ENCODE assay signal across 3 cellular contexts in genomic region chr3:21754839-21755238, GRCh38.
A peak's percentile ranks its signal among the peaks of the same experiment; 100 is the strongest.
TF ChIP-seq lines count a peak whose summit lies in the region.

No MANE protein-coding gene starts in this region.

TF ChIP-seq in SK-N-SH, 30 proteins besides CTCF, POLR2A, EP300 and RAD21 (continued from another document):
- TF ChIP-seq CHD2 (IDR thresholded peaks at IDR 0.05; ENCODE audit: low read length, partially characterized antibody) (peak; percentile 26), GATA2 (CRISPR knock-in tag; IDR thresholded peaks at IDR 0.05) (0 out of 2 replicates have a peak, but pooled peaks have one; percentile 22), TEAD4 (IDR thresholded peaks at IDR 0.05; ENCODE audit: borderline replicate concordance, insufficient read depth) (no peak), RCOR1 (IDR thresholded peaks at IDR 0.05; ENCODE audit: low read length) (peak; percentile 78)
TF ChIP-seq in SK-N-SH: peak in this region for 3.

TF ChIP-seq in SK-N-SH treated with all-trans-retinoic acid at 6 μM for 48 hours, 23 proteins besides CTCF, POLR2A, EP300 and RAD21:
- TF ChIP-seq, protein P1, sequence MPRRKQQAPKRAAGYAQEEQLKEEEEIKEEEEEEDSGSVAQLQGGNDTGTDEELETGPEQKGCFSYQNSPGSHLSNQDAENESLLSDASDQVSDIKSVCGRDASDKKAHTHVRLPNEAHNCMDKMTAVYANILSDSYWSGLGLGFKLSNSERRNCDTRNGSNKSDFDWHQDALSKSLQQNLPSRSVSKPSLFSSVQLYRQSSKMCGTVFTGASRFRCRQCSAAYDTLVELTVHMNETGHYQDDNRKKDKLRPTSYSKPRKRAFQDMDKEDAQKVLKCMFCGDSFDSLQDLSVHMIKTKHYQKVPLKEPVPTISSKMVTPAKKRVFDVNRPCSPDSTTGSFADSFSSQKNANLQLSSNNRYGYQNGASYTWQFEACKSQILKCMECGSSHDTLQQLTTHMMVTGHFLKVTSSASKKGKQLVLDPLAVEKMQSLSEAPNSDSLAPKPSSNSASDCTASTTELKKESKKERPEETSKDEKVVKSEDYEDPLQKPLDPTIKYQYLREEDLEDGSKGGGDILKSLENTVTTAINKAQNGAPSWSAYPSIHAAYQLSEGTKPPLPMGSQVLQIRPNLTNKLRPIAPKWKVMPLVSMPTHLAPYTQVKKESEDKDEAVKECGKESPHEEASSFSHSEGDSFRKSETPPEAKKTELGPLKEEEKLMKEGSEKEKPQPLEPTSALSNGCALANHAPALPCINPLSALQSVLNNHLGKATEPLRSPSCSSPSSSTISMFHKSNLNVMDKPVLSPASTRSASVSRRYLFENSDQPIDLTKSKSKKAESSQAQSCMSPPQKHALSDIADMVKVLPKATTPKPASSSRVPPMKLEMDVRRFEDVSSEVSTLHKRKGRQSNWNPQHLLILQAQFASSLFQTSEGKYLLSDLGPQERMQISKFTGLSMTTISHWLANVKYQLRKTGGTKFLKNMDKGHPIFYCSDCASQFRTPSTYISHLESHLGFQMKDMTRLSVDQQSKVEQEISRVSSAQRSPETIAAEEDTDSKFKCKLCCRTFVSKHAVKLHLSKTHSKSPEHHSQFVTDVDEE (CRISPR knock-in tag; IDR thresholded peaks at IDR 0.05): no peak
- TF ChIP-seq ESRRG (CRISPR knock-in tag; IDR thresholded peaks at IDR 0.05) (no peak), CSRNP3 (CRISPR knock-in tag; IDR thresholded peaks at IDR 0.05) (no peak), PPARA (CRISPR knock-in tag; IDR thresholded peaks at IDR 0.05; ENCODE audit: borderline replicate concordance) (no peak), ZNF8 (CRISPR knock-in tag; IDR thresholded peaks at IDR 0.05) (no peak), ZFP30 (CRISPR knock-in tag; IDR thresholded peaks at IDR 0.05) (no peak), TOX (CRISPR knock-in tag; IDR thresholded peaks at IDR 0.05; ENCODE audit: borderline replicate concordance) (no peak), GLIS3 (CRISPR knock-in tag; IDR thresholded peaks at IDR 0.05) (no peak), RARB (CRISPR knock-in tag; IDR thresholded peaks at IDR 0.05) (no peak), ARNTL (CRISPR knock-in tag; IDR thresholded peaks at IDR 0.05; ENCODE audit: borderline replicate concordance, low read depth) (no peak), SNAI2 (CRISPR knock-in tag; IDR thresholded peaks at IDR 0.05) (no peak), ISL1 (CRISPR knock-in tag; IDR thresholded peaks at IDR 0.05) (no peak), OSR1 (CRISPR knock-in tag; IDR thresholded peaks at IDR 0.05) (no peak), TCF4 (CRISPR knock-in tag; IDR thresholded peaks at IDR 0.05; ENCODE audit: borderline replicate concordance) (no peak)
- TF ChIP-seq, protein P2, sequence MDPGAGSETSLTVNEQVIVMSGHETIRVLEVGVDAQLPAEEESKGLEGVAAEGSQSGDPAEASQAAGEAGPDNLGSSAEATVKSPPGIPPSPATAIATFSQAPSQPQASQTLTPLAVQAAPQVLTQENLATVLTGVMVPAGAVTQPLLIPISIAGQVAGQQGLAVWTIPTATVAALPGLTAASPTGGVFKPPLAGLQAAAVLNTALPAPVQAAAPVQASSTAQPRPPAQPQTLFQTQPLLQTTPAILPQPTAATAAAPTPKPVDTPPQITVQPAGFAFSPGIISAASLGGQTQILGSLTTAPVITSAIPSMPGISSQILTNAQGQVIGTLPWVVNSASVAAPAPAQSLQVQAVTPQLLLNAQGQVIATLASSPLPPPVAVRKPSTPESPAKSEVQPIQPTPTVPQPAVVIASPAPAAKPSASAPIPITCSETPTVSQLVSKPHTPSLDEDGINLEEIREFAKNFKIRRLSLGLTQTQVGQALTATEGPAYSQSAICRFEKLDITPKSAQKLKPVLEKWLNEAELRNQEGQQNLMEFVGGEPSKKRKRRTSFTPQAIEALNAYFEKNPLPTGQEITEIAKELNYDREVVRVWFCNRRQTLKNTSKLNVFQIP (CRISPR knock-in tag; IDR thresholded peaks at IDR 0.05; ENCODE audit: borderline replicate concordance, low read depth): no peak
- TF ChIP-seq, protein P3, sequence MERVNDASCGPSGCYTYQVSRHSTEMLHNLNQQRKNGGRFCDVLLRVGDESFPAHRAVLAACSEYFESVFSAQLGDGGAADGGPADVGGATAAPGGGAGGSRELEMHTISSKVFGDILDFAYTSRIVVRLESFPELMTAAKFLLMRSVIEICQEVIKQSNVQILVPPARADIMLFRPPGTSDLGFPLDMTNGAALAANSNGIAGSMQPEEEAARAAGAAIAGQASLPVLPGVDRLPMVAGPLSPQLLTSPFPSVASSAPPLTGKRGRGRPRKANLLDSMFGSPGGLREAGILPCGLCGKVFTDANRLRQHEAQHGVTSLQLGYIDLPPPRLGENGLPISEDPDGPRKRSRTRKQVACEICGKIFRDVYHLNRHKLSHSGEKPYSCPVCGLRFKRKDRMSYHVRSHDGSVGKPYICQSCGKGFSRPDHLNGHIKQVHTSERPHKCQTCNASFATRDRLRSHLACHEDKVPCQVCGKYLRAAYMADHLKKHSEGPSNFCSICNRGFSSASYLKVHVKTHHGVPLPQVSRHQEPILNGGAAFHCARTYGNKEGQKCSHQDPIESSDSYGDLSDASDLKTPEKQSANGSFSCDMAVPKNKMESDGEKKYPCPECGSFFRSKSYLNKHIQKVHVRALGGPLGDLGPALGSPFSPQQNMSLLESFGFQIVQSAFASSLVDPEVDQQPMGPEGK (CRISPR knock-in tag; IDR thresholded peaks at IDR 0.05; ENCODE audit: borderline replicate concordance): no peak
- TF ChIP-seq, protein P4, sequence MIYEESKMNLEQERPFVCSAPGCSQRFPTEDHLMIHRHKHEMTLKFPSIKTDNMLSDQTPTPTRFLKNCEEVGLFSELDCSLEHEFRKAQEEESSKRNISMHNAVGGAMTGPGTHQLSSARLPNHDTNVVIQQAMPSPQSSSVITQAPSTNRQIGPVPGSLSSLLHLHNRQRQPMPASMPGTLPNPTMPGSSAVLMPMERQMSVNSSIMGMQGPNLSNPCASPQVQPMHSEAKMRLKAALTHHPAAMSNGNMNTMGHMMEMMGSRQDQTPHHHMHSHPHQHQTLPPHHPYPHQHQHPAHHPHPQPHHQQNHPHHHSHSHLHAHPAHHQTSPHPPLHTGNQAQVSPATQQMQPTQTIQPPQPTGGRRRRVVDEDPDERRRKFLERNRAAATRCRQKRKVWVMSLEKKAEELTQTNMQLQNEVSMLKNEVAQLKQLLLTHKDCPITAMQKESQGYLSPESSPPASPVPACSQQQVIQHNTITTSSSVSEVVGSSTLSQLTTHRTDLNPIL (CRISPR knock-in tag; IDR thresholded peaks at IDR 0.05; ENCODE audit: low read depth): no peak

TF ChIP-seq in H1, 55 proteins besides CTCF, POLR2A, EP300 and RAD21:
- TF ChIP-seq, protein P5, sequence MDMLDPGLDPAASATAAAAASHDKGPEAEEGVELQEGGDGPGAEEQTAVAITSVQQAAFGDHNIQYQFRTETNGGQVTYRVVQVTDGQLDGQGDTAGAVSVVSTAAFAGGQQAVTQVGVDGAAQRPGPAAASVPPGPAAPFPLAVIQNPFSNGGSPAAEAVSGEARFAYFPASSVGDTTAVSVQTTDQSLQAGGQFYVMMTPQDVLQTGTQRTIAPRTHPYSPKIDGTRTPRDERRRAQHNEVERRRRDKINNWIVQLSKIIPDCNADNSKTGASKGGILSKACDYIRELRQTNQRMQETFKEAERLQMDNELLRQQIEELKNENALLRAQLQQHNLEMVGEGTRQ (IDR thresholded peaks at IDR 0.05; ENCODE audit: low read length): no peak
- TF ChIP-seq KDM1A (IDR thresholded peaks at IDR 0.05; ENCODE audit: borderline replicate concordance, low read length) (no peak), SIN3A (conservative IDR thresholded peaks at IDR 0.05 in 1 of 2, IDR thresholded peaks at IDR 0.05 in 1 of 2; ENCODE audit: low read depth in 1 of 2, low read length in 2 of 2) (no peak), TCF12 (IDR thresholded peaks at IDR 0.05; ENCODE audit: low read depth, low read length) (no peak), CHD2 (IDR thresholded peaks at IDR 0.05; ENCODE audit: low read length) (no peak), SP2 (IDR thresholded peaks at IDR 0.05; ENCODE audit: low read length) (no peak), ZNF274 (IDR thresholded peaks at IDR 0.05; ENCODE audit: borderline replicate concordance, extremely low read depth, low read length) (no peak), RXRA (IDR thresholded peaks at IDR 0.05; ENCODE audit: insufficient read depth, low read depth, low read length) (no peak), BCL11A (IDR thresholded peaks at IDR 0.05; ENCODE audit: low read depth in 2 of 2, low read length in 2 of 2) (no peak), JUND (IDR thresholded peaks at IDR 0.05; ENCODE audit: low read length) (no peak), HDAC6 (IDR thresholded peaks at IDR 0.05; ENCODE audit: low read depth, low read length) (no peak), EZH2 (IDR thresholded peaks at IDR 0.05; ENCODE audit: low read depth, low read length, severe bottlenecking) (no peak), YY1 (IDR thresholded peaks at IDR 0.05; ENCODE audit: low read depth, low read length) (no peak), RNF2 (IDR thresholded peaks at IDR 0.05; ENCODE audit: borderline replicate concordance, low read depth, low read length, missing control alignments, poor library complexity, severe bottlenecking) (no peak), GTF2F1 (IDR thresholded peaks at IDR 0.05; ENCODE audit: borderline replicate concordance, low read depth, low read length) (no peak), NANOG (IDR thresholded peaks at IDR 0.05; ENCODE audit: insufficient read depth, low read depth, low read length, poor library complexity, severe bottlenecking) (no peak), POLR2AphosphoS5 (IDR thresholded peaks at IDR 0.05; ENCODE audit: low read depth, low read length) (no peak)
TF ChIP-seq in H1: peak in this region for 0.
